14 cellular contexts compared by ENCODE assay signal in genomic region chr22:20112623-20113511, GRCh38. TPM values are rescaled to one million over a fixed set of nuclear protein-coding genes. Genes with fewer than 3 reads are reported as not detected.
DNase-seq lines count a peak whose midpoint lies in the region; ATAC-seq, FAIRE-seq and TF ChIP-seq lines count a peak whose summit lies in the region.
"Had no signal": no experiment of that assay in that cellular context is flagged by ENCODE, and none has a peak within 500 bp of the region (broad histone marks: within the 10 kb centered on the region; RNA-seq: fewer than 3 reads in every experiment).

No MANE protein-coding gene starts in this region.

- H3K27me3 Mint-ChIP-seq in activated naive CD8-positive, alpha-beta T cell treated with anti-CD3 and anti-CD28 coated beads, Interleukin-2, amount 10 ng/mL, durations not matched to agents 7 days and 5 days: no peaks in the 10 kb centered on the region
- H3K27me3 Mint-ChIP-seq: memory B cell had no signal

- peak overlapping the region; percentile 78 for H3K27ac ChIP-seq in cardiac muscle cell
- H3K27ac ChIP-seq in layer of hippocampus (ENCODE audit: low read depth, low read length): peak overlapping the region; percentile 72

- no peak for ATAC-seq in Right ventricle myocardium superior (ENCODE audit: poor library complexity)
- ATAC-seq in activated naive CD8-positive, alpha-beta T cell treated with anti-CD3 and anti-CD28 coated beads, Interleukin-2, amount 10 ng/mL, durations not matched to agents 7 days and 5 days (ENCODE audit: low read depth): no peak

- peaks cover 14% of the 10 kb centered on the region for H3K36me3 ChIP-seq in cardiac muscle cell
- peaks cover 75% of the 10 kb centered on the region for H3K36me3 ChIP-seq in MG63

- H3K36me3 Mint-ChIP-seq in activated naive CD8-positive, alpha-beta T cell treated with anti-CD3 and anti-CD28 coated beads, Interleukin-2, amount 10 ng/mL, durations not matched to agents 7 days and 5 days: peaks cover 8% of the 10 kb centered on the region

- H3K9me3 Mint-ChIP-seq in activated naive CD8-positive, alpha-beta T cell treated with anti-CD3 and anti-CD28 coated beads, Interleukin-2, amount 10 ng/mL, durations not matched to agents 7 days and 5 days: no peaks in the 10 kb centered on the region
- H3K9me3 Mint-ChIP-seq: memory B cell had no signal

- H3K27ac Mint-ChIP-seq in activated naive CD8-positive, alpha-beta T cell treated with anti-CD3 and anti-CD28 coated beads, Interleukin-2, amount 10 ng/mL, durations not matched to agents 7 days and 5 days: peak overlapping the region; percentile 93

- DNase-seq in cardiac muscle cell (ENCODE audit: low read depth in 1 of 2, low spot score in 1 of 2) (no peak), Right ventricle myocardium superior (no peak), urothelium cell line (ENCODE audit: low spot score) (no peak), MG63 (no peak), amniotic stem cell (lab: John Stamatoyannopoulos, UW) (no peak), foreskin melanocyte (no peak)
- DNase-seq in activated naive CD8-positive, alpha-beta T cell treated with anti-CD3 and anti-CD28 coated beads, Interleukin-2, amount 10 ng/mL, durations not matched to agents 7 days and 5 days: no peak
- DNase-seq: NK-92 treated with Interleukin-12 subunit alpha and Interleukin-12 subunit beta, amount 100 ng/mL, for 24 hours; SHP77 treated with DMSO at 0.1 percent for 48 hours; T-helper 9 cell had no signal

- peaks cover 25% of the 10 kb centered on the region for H3K4me1 Mint-ChIP-seq in activated naive CD8-positive, alpha-beta T cell treated with anti-CD3 and anti-CD28 coated beads, Interleukin-2, amount 10 ng/mL, durations not matched to agents 7 days and 5 days

- FAIRE-seq in urothelium cell line (lab: Jason Lieb, UNC): peak; percentile 62
- FAIRE-seq: D721Med had no signal

- TF ChIP-seq CTCF in cardiac muscle cell (IDR thresholded peaks at IDR 0.05; ENCODE audit: low read depth, low read length): no peak

- intact Hi-C loops in Right ventricle myocardium superior (cut with DNase I): loop anchor here (10.0 kb wide), 1 partner anchor 138 kb away; no protein-coding TSS in a partner anchor

- H3K4me3 ChIP-seq in cardiac muscle cell (no peak overlapping the region), MG63 (no peak overlapping the region)

- H3K9me3 ChIP-seq in cardiac muscle cell (ENCODE audit: low read depth) (no peaks in the 10 kb centered on the region), MG63 (no peaks in the 10 kb centered on the region)

- H3K27me3 ChIP-seq in cardiac muscle cell: no peaks in the 10 kb centered on the region
- no peaks in the 10 kb centered on the region for H3K27me3 ChIP-seq in layer of hippocampus (ENCODE audit: control insufficient read depth, insufficient read depth, low read length)
- no peaks in the 10 kb centered on the region for H3K27me3 ChIP-seq in MG63

- H3K4me1 ChIP-seq in cardiac muscle cell (ENCODE audit: low read depth): peaks cover 4% of the 10 kb centered on the region

- POLR2A ChIA-PET in activated naive CD8-positive, alpha-beta T cell treated with anti-CD3 and anti-CD28 coated beads, Interleukin-2, amount 10 ng/mL, durations not matched to agents 7 days and 5 days (lab: Charles Lee): interaction anchor here (0.5 to 3.3 kb wide), 3 partner anchors 12 to 1960 kb away, joined by 3 to 20 read pairs (median 8); partner anchors contain the start of gene TANGO2

- H3K4me3 Mint-ChIP-seq in activated naive CD8-positive, alpha-beta T cell treated with anti-CD3 and anti-CD28 coated beads, Interleukin-2, amount 10 ng/mL, durations not matched to agents 7 days and 5 days: no peak overlapping the region
- H3K4me3 Mint-ChIP-seq: memory B cell had no signal

RNA-seq across cellular contexts. Expression of gene RANBP1, which starts 3.0 kb away (rescaled TPM):
- 252 and 373 TPM in 2 replicates for total RNA-seq in cardiac muscle cell
- 222 and 271 TPM in 2 replicates for polyA plus RNA-seq in cardiac muscle cell
- total RNA-seq in Right ventricle myocardium superior: 32.7 TPM
- total RNA-seq in activated naive CD8-positive, alpha-beta T cell treated with anti-CD3 and anti-CD28 coated beads, Interleukin-2, amount 10 ng/mL, durations not matched to agents 7 days and 5 days: 100 to 1,000 TPM; 190 to 203 TPM
- 841 and 1,160 TPM in 2 replicates for total RNA-seq in MG63 (2014; rRNA removed; shearing (Covaris generic); ENCODE audit: low replicate concordance)

RNA-seq across cellular contexts. Expression of gene TRMT2A, which starts 4.2 kb away (rescaled TPM):
- total RNA-seq in cardiac muscle cell: 55.7 and 71.9 TPM in 2 replicates
- polyA plus RNA-seq in cardiac muscle cell: 76.5 and 77.7 TPM in 2 replicates
- 21.9 TPM for total RNA-seq in Right ventricle myocardium superior
- 100 to 1,000 TPM; 107 to 118 TPM for total RNA-seq in activated naive CD8-positive, alpha-beta T cell treated with anti-CD3 and anti-CD28 coated beads, Interleukin-2, amount 10 ng/mL, durations not matched to agents 7 days and 5 days
- 39.4 and 43.4 TPM in 2 replicates for total RNA-seq in MG63 (2014; rRNA removed; shearing (Covaris generic); ENCODE audit: low replicate concordance)

RNA-seq across cellular contexts. Expression of gene ZDHHC8, which starts 18.7 kb away (rescaled TPM):
- 30.3 and 35.8 TPM in 2 replicates for total RNA-seq in cardiac muscle cell
- polyA plus RNA-seq in cardiac muscle cell: 43.8 and 53.4 TPM in 2 replicates
- 39.2 TPM for total RNA-seq in Right ventricle myocardium superior
- 10 to 100 TPM; 64.1 to 66.9 TPM for total RNA-seq in activated naive CD8-positive, alpha-beta T cell treated with anti-CD3 and anti-CD28 coated beads, Interleukin-2, amount 10 ng/mL, durations not matched to agents 7 days and 5 days
- total RNA-seq in MG63 (2014; rRNA removed; shearing (Covaris generic); ENCODE audit: low replicate concordance): 1.4 and 9.6 TPM in 2 replicates

RNA-seq across cellular contexts. Expression of gene DGCR8, which starts 32.8 kb away (rescaled TPM):
- 23.8 and 34.2 TPM in 2 replicates for total RNA-seq in cardiac muscle cell
- polyA plus RNA-seq in cardiac muscle cell: 8.1 and 15.1 TPM in 2 replicates
- total RNA-seq in Right ventricle myocardium superior: 15.4 TPM
- 10 to 100 TPM; 54.3 to 54.5 TPM for total RNA-seq in activated naive CD8-positive, alpha-beta T cell treated with anti-CD3 and anti-CD28 coated beads, Interleukin-2, amount 10 ng/mL, durations not matched to agents 7 days and 5 days
- 16.3 and 31.0 TPM in 2 replicates for total RNA-seq in MG63 (2014; rRNA removed; shearing (Covaris generic); ENCODE audit: low replicate concordance)

RNA-seq across cellular contexts. Expression of gene CCDC188, which starts 38.0 kb away (rescaled TPM):
- total RNA-seq in cardiac muscle cell (not detected in 2 replicates), Right ventricle myocardium superior (0.30 TPM)
- polyA plus RNA-seq in cardiac muscle cell: not detected in 2 replicates
- under 1 TPM in 1 of 2 experiments, not detected in 1; 0.51 TPM for total RNA-seq in activated naive CD8-positive, alpha-beta T cell treated with anti-CD3 and anti-CD28 coated beads, Interleukin-2, amount 10 ng/mL, durations not matched to agents 7 days and 5 days
- not detected in 2 replicates for total RNA-seq in MG63 (2014; rRNA removed; shearing (Covaris generic); ENCODE audit: low replicate concordance)
- total RNA-seq: H4 had no signal
